In the genomic region with DNA sequence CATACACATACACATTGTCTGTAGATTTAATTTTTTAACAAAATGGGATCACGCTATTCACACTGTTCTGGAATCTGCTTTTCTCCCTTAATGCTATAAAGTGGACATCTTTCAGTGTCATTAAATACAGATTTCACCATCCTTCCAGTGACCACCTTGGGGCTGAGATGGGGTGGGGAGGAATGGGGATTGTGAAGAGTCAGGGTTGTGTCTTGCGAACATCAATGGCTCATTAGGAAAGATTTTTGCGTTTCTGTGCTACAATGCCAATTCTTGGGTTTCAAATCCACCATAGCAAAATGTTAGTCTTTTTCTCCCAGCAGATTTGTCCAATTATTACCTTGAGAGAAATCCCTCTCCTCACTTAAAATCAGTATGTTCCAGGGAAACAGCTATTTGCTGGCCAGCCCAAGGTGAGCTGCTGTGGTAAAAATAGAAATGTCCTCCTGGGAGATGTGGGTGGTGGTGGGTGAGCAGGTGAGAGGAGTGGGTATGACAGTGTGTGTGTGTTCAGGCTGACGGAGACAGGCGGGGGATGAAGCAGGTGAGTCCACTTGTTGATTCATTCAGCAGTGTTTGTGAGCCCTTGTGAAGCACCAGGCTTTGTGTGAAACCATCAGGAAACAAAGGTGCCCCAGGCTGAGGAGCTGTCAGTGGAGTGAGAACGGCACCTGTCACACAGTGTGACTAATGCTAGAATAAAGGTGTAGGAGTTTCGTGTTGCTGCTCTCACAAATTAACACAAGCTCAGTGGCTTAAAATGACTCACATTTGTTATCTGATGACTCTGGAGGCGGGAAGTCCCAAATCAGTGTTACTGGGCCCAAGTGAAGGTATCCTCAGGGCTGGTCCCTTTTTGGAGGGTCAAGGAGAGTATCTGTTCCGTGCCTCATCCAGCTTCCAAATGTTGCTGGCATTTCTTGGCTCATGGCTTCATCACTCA, we compare ENCODE assay signal across 7 cellular contexts. TPM values are rescaled to one million over a fixed set of nuclear protein-coding genes. Genes with fewer than 3 reads are reported as not detected.
DNase-seq lines count a peak whose midpoint lies in the region; ATAC-seq and TF ChIP-seq lines count a peak whose summit lies in the region.

No MANE protein-coding gene starts in this region.

- no peaks in the 10 kb centered on the region for H3K9me3 ChIP-seq in naive thymus-derived CD4-positive, alpha-beta T cell (ENCODE audit: control insufficient read depth in 2 of 3, low read length in 3 of 3)

- no peak overlapping the region for H3K27ac ChIP-seq in naive thymus-derived CD4-positive, alpha-beta T cell (ENCODE audit: low read depth, low read length)
- H3K27ac ChIP-seq in temporal lobe (ENCODE audit: low read depth, low read length): peak overlapping the region; percentile 97

- CTCF ChIA-PET in naive thymus-derived CD4-positive, alpha-beta T cell (lab: Charles Lee): interaction anchor here (0.6 to 0.7 kb wide), 2 partner anchors 246 to 381 kb away, joined by 3 read pairs; no protein-coding TSS in a partner anchor

- peak in 2 of 9 donors; percentile 43 to 69 for DNase-seq in naive thymus-derived CD4-positive, alpha-beta T cell

- no peaks in the 10 kb centered on the region for H3K9me3 Mint-ChIP-seq in T-helper 1 cell treated with Interleukin-12 subunit alpha and Interleukin-12 subunit beta and Interleukin-4 antibody, amounts not matched to agents 30 μg/mL and 1 μg/mL, for 36 hours
- H3K9me3 Mint-ChIP-seq in brain: peaks cover 0 to 8% (median 0%) of the 10 kb centered on the region in 5 experiments
- no peaks in the 10 kb centered on the region for H3K9me3 Mint-ChIP-seq in naive thymus-derived CD4-positive, alpha-beta T cell

- H3K4me1 Mint-ChIP-seq in T-helper 1 cell treated with Interleukin-12 subunit alpha and Interleukin-12 subunit beta and Interleukin-4 antibody, amounts not matched to agents 30 μg/mL and 1 μg/mL, for 36 hours (ENCODE audit: low read depth): peaks cover 33% of the 10 kb centered on the region
- peaks cover 39% of the 10 kb centered on the region for H3K4me1 Mint-ChIP-seq in brain
- H3K4me1 Mint-ChIP-seq in naive thymus-derived CD4-positive, alpha-beta T cell: peaks cover 26 to 44% (median 41%) of the 10 kb centered on the region in 7 donors

- no peaks in the 10 kb centered on the region for H3K27me3 ChIP-seq in naive thymus-derived CD4-positive, alpha-beta T cell (ENCODE audit: control insufficient read depth in 2 of 2, insufficient read depth in 2 of 2, low read length in 2 of 2)

- POLR2A ChIA-PET in naive thymus-derived CD4-positive, alpha-beta T cell (lab: Charles Lee): interaction anchor here (0.6 to 1.8 kb wide), 6 partner anchors 9 to 1297 kb away, joined by 3 to 9 read pairs (median 4); no protein-coding TSS in a partner anchor

- peak overlapping the region; percentile 88 for H3K27ac Mint-ChIP-seq in T-helper 1 cell treated with Interleukin-12 subunit alpha and Interleukin-12 subunit beta and Interleukin-4 antibody, amounts not matched to agents 30 μg/mL and 1 μg/mL, for 36 hours
- peak overlapping the region; percentile 97 to 100 (median 99) for H3K27ac Mint-ChIP-seq in brain
- H3K27ac Mint-ChIP-seq in naive thymus-derived CD4-positive, alpha-beta T cell: peak overlapping the region; percentile 80 to 93 (median 88)

- ATAC-seq in HG03565 (IDR thresholded peaks at IDR 0.05; ENCODE audit: unreplicated experiment) (peak; percentile 32), HG02571 (IDR thresholded peaks at IDR 0.05; ENCODE audit: unreplicated experiment) (no peak), HG03457 (IDR thresholded peaks at IDR 0.05; ENCODE audit: unreplicated experiment) (no peak)
- ATAC-seq in naive thymus-derived CD4-positive, alpha-beta T cell: no peak

- H3K4me3 ChIP-seq in naive thymus-derived CD4-positive, alpha-beta T cell (ENCODE audit: low read length): peak overlapping the region; percentile 98

- H3K4me3 Mint-ChIP-seq in T-helper 1 cell treated with Interleukin-12 subunit alpha and Interleukin-12 subunit beta and Interleukin-4 antibody, amounts not matched to agents 30 μg/mL and 1 μg/mL, for 36 hours: peak overlapping the region; percentile 93
- peak overlapping the region; percentile 91 to 98 (median 97) for H3K4me3 Mint-ChIP-seq in brain
- peak overlapping the region; percentile 88 to 97 (median 92) for H3K4me3 Mint-ChIP-seq in naive thymus-derived CD4-positive, alpha-beta T cell

- no peak for TF ChIP-seq CTCF in brain (conservative IDR thresholded peaks at IDR 0.05)

- H3K36me3 Mint-ChIP-seq in T-helper 1 cell treated with Interleukin-12 subunit alpha and Interleukin-12 subunit beta and Interleukin-4 antibody, amounts not matched to agents 30 μg/mL and 1 μg/mL, for 36 hours (ENCODE audit: low read depth): no peaks in the 10 kb centered on the region
- peaks cover 7% of the 10 kb centered on the region for H3K36me3 Mint-ChIP-seq in brain
- H3K36me3 Mint-ChIP-seq in naive thymus-derived CD4-positive, alpha-beta T cell: peaks cover 0 to 3% (median 0%) of the 10 kb centered on the region in 5 donors

- H3K27me3 Mint-ChIP-seq in T-helper 1 cell treated with Interleukin-12 subunit alpha and Interleukin-12 subunit beta and Interleukin-4 antibody, amounts not matched to agents 30 μg/mL and 1 μg/mL, for 36 hours (ENCODE audit: low read depth): peaks cover 18% of the 10 kb centered on the region
- H3K27me3 Mint-ChIP-seq in brain: peaks cover 37% of the 10 kb centered on the region
- peaks cover 0 to 18% (median 0%) of the 10 kb centered on the region in 5 donors for H3K27me3 Mint-ChIP-seq in naive thymus-derived CD4-positive, alpha-beta T cell

- H3K4me1 ChIP-seq in naive thymus-derived CD4-positive, alpha-beta T cell (ENCODE audit: control insufficient read depth in 2 of 2, insufficient read depth in 2 of 2, low read length in 2 of 2): peaks cover 28 to 31% of the 10 kb centered on the region in 2 donors

- intact Hi-C loops in naive thymus-derived CD4-positive, alpha-beta T cell (cut with micrococcal nuclease): loop anchor here in 1 of 2 donors (2.0 to 10.0 kb wide), 6 partner anchors 114 to 1266 kb away; a partner anchor contains a TSS

- peaks cover 0 to 7% (median 3%) of the 10 kb centered on the region in 3 experiments for H3K36me3 ChIP-seq in naive thymus-derived CD4-positive, alpha-beta T cell (ENCODE audit: control insufficient read depth in 2 of 3, insufficient read depth in 3 of 3, low read length in 3 of 3)

RNA-seq across cellular contexts. Expression of a gene that starts 1.7 kb away (rescaled TPM):
- polyA plus RNA-seq in brain (ENCODE audit: insufficient read depth, low read depth, low replicate concordance): 64.4 TPM
- total RNA-seq in naive thymus-derived CD4-positive, alpha-beta T cell: 10 to 100 TPM; 41.7 to 77.0 (median 73.4) TPM
- 1 to 10 TPM; 6.3 to 7.2 TPM for polyA plus RNA-seq in naive thymus-derived CD4-positive, alpha-beta T cell
- total RNA-seq in temporal lobe: 21.9 TPM

RNA-seq across cellular contexts. Expression of a gene that starts 29.9 kb away (rescaled TPM):
- polyA plus RNA-seq in brain (ENCODE audit: insufficient read depth, low read depth, low replicate concordance): 120 TPM
- 10 to 100 TPM in 2 of 5 experiments, 1 to 10 TPM in 2, under 1 TPM in 1; 0.85 to 12.9 (median 7.8) TPM for total RNA-seq in naive thymus-derived CD4-positive, alpha-beta T cell
- polyA plus RNA-seq in naive thymus-derived CD4-positive, alpha-beta T cell: 1 to 10 TPM; 1.1 to 1.4 TPM
- 20.9 TPM for total RNA-seq in temporal lobe
